In genomic region chr13:99974939-99975561, GRCh38 we compare ENCODE assay signal across 25 cellular contexts. TPM values are rescaled to one million over a fixed set of nuclear protein-coding genes. Genes with fewer than 3 reads are reported as not detected.
DNase-seq lines count a peak whose midpoint lies in the region; ATAC-seq and TF ChIP-seq lines count a peak whose summit lies in the region.
"Had no signal": no experiment of that assay in that cellular context is flagged by ENCODE, and none has a peak within 500 bp of the region (broad histone marks: within the 10 kb centered on the region; RNA-seq: fewer than 3 reads in every experiment).

No MANE protein-coding gene starts in this region.

- peak overlapping the region; percentile 41 for H3K4me3 ChIP-seq in HUES48 (ENCODE audit: low read depth, low read length)
- H3K4me3 ChIP-seq: thoracic aorta, vagina had no signal

- H3K9me3 Mint-ChIP-seq in endothelial cell (ENCODE audit: unreplicated experiment), result no peaks in the 10 kb centered on the region
- H3K9me3 Mint-ChIP-seq: activated T-cell treated with anti-CD3 and anti-CD28 coated beads, Interleukin-2, amount 50 U/mL, for 72 hours; effector memory CD8-positive, alpha-beta T cell had no signal

- no peaks in the 10 kb centered on the region for H3K36me3 Mint-ChIP-seq in endothelial cell (ENCODE audit: low read depth, unreplicated experiment)

- ATAC-seq in HG02870 (IDR thresholded peaks at IDR 0.05; ENCODE audit: unreplicated experiment), result no peak
- ATAC-seq: activated CD4-positive, alpha-beta T cell treated with anti-CD3 and anti-CD28 coated beads for 36 hours; activated T-cell treated with anti-CD3 and anti-CD28 coated beads, Interleukin-2, amount 50 U/mL, for 72 hours; effector memory CD8-positive, alpha-beta T cell; left lobe of liver; PC-3 had no signal

- peaks cover 28% of the 10 kb centered on the region for H3K27me3 Mint-ChIP-seq in endothelial cell (ENCODE audit: unreplicated experiment)

- peak overlapping the region; percentile 87 for H3K27ac ChIP-seq in HUES48 (ENCODE audit: low read depth, low read length)
- H3K27ac ChIP-seq: brain microvascular endothelial cell, thoracic aorta, vagina had no signal

- DNase-seq in endothelial cell (ENCODE audit: low spot score) (peak; percentile 14), mesenteric fat pad (ENCODE audit: low spot score) (peak; percentile 81), NCI-H1092 treated with DMSO at 0.1 percent for 48 hours (lab: John Stamatoyannopoulos, UW) (no peak), NCI-H1930 (lab: John Stamatoyannopoulos, UW) (no peak)
- DNase-seq: activated CD4-positive, alpha-beta T cell treated with anti-CD3 and anti-CD28 coated beads for 36 hours; activated T-cell treated with anti-CD3 and anti-CD28 coated beads, Interleukin-2, amount 50 U/mL, for 72 hours; brain microvascular endothelial cell; DMS 273 treated with DMSO at 0.1 percent for 48 hours; effector memory CD8-positive, alpha-beta T cell; HCEC 1CT; KG1; NCI-H1694; NCI-H345; NCI-H82; nephron progenitor cell; PC-3; Right ventricle myocardium superior had no signal

- peaks cover 30% of the 10 kb centered on the region; the same call in 1 of the 2 replicates for H3K4me1 ChIP-seq in ES-I3 (ENCODE audit: insufficient read depth, low read length)
- peaks cover 67% of the 10 kb centered on the region for H3K4me1 ChIP-seq in HUES48 (ENCODE audit: control insufficient read depth, insufficient read depth, low read length)

- H3K27ac Mint-ChIP-seq in endothelial cell (ENCODE audit: unreplicated experiment), result no peak overlapping the region
- H3K27ac Mint-ChIP-seq: activated CD4-positive, alpha-beta T cell treated with anti-CD3 and anti-CD28 coated beads for 36 hours; activated T-cell treated with anti-CD3 and anti-CD28 coated beads, Interleukin-2, amount 50 U/mL, for 72 hours; nephron progenitor cell had no signal

- H3K27me3 ChIP-seq in HUES48 (ENCODE audit: control insufficient read depth, insufficient read depth, low read length), result peaks cover 60% of the 10 kb centered on the region

- H3K36me3 ChIP-seq in ES-I3 (ENCODE audit: insufficient read depth, low read length) (no peaks in the 10 kb centered on the region), HUES48 (ENCODE audit: control insufficient read depth, insufficient read depth, low read length) (no peaks in the 10 kb centered on the region)
- H3K36me3 ChIP-seq: brain microvascular endothelial cell, thoracic aorta, vagina had no signal

- H3K4me3 Mint-ChIP-seq in endothelial cell (ENCODE audit: unreplicated experiment), result no peak overlapping the region
- H3K4me3 Mint-ChIP-seq: activated CD4-positive, alpha-beta T cell treated with anti-CD3 and anti-CD28 coated beads for 36 hours; activated T-cell treated with anti-CD3 and anti-CD28 coated beads, Interleukin-2, amount 50 U/mL, for 72 hours; effector memory CD8-positive, alpha-beta T cell; nephron progenitor cell had no signal

- H3K9ac ChIP-seq in ES-I3 (ENCODE audit: low read depth, low read length) (peak overlapping the region; percentile 21), HUES48 (ENCODE audit: low read depth, low read length) (peak overlapping the region; percentile 36)

- no peaks in the 10 kb centered on the region for H3K9me3 ChIP-seq in ES-I3 (ENCODE audit: control insufficient read depth, insufficient read depth, low read length)
- H3K9me3 ChIP-seq in HUES48 (ENCODE audit: control insufficient read depth, insufficient read depth, low read length), result no peaks in the 10 kb centered on the region
- H3K9me3 ChIP-seq: thoracic aorta, vagina had no signal

- peaks cover 12% of the 10 kb centered on the region for H3K4me1 Mint-ChIP-seq in endothelial cell (ENCODE audit: unreplicated experiment)

- TF ChIP-seq CTCF in endothelial cell (IDR thresholded peaks at IDR 0.05; ENCODE audit: unreplicated experiment), result no peak

RNA-seq across cellular contexts. Expression of gene ZIC5, which starts 3.5 kb away (rescaled TPM):
- total RNA-seq in endothelial cell (ENCODE audit: unreplicated experiment) (0.10 TPM), mesenteric fat pad (not detected)
- total RNA-seq: activated CD4-positive, alpha-beta T cell treated with anti-CD3 and anti-CD28 coated beads for 36 hours; activated CD8-positive, alpha-beta memory T cell treated with anti-CD3 and anti-CD28 coated beads for 36 hours; activated T-cell treated with anti-CD3 and anti-CD28 coated beads, Interleukin-2, amount 50 U/mL, for 72 hours; left lobe of liver; PC-3; posterior vena cava; Right ventricle myocardium superior; thoracic aorta; vagina had no signal

RNA-seq across cellular contexts. Expression of gene ZIC2, which starts 6.5 kb away (rescaled TPM):
- total RNA-seq in endothelial cell (ENCODE audit: unreplicated experiment), result 3.8 TPM
- total RNA-seq in mesenteric fat pad, result not detected
- total RNA-seq: activated CD4-positive, alpha-beta T cell treated with anti-CD3 and anti-CD28 coated beads for 36 hours; activated CD8-positive, alpha-beta memory T cell treated with anti-CD3 and anti-CD28 coated beads for 36 hours; PC-3; Right ventricle myocardium superior; thoracic aorta; vagina had no signal

Comparison
In these comparisons a context has a peak if more than half of its experiments do, and no peak if none do; other contexts are left out.
1. DNase-seq: peak in endothelial cell (single experiment) and mesenteric fat pad (single experiment); none in NCI-H1092 treated with DMSO at 0.1 percent for 48 hours (single experiment) and NCI-H1930 (0 of 2).